In the genomic region with DNA sequence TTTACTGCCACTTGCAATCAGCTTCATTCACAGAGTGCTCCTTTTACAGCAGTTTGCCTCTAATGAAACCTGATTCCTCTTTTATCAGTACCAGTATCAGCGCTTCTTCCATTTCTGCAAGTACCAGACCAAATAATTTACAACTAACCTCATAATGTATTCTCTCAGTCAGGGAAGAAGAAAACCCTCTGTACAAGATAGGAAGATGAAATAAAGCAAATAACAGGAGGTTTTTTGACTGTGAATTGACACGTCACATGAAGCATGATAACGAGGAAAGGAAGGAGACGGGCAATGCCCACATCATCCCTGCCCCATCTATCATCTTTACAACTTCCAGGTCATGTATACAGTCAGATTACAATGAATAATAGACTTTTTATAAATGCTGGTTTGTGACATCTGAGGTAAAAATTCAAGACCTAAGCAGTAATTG, we compare ENCODE assay signal across 2 cellular contexts.
A peak's percentile ranks its signal among the peaks of the same experiment; 100 is the strongest.
TF ChIP-seq lines count a peak whose summit lies in the region.

No MANE protein-coding gene starts in this region.

TF ChIP-seq in HEK293, 187 proteins besides CTCF, POLR2A, EP300 and RAD21 (continues in another document):
- TF ChIP-seq ZNF629 (tag by site-specific recombination; IDR thresholded peaks at IDR 0.05) = peak; percentile 65
- TF ChIP-seq ZNF280C (tag by site-specific recombination; IDR thresholded peaks at IDR 0.05) = no peak
- TF ChIP-seq ZBTB1 (tag by site-specific recombination; IDR thresholded peaks at IDR 0.05) = no peak
- TF ChIP-seq, protein P1, sequence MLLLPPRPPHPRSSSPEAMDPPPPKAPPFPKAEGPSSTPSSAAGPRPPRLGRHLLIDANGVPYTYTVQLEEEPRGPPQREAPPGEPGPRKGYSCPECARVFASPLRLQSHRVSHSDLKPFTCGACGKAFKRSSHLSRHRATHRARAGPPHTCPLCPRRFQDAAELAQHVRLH (tag by site-specific recombination; IDR thresholded peaks at IDR 0.05) = no peak
- no peak for TF ChIP-seq ZNF335 (tag by site-specific recombination; conservative IDR thresholded peaks at IDR 0.05)
- TF ChIP-seq, protein P2, sequence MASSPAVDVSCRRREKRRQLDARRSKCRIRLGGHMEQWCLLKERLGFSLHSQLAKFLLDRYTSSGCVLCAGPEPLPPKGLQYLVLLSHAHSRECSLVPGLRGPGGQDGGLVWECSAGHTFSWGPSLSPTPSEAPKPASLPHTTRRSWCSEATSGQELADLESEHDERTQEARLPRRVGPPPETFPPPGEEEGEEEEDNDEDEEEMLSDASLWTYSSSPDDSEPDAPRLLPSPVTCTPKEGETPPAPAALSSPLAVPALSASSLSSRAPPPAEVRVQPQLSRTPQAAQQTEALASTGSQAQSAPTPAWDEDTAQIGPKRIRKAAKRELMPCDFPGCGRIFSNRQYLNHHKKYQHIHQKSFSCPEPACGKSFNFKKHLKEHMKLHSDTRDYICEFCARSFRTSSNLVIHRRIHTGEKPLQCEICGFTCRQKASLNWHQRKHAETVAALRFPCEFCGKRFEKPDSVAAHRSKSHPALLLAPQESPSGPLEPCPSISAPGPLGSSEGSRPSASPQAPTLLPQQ (tag by site-specific recombination; IDR thresholded peaks at IDR 0.05) = no peak
- peak; percentile 76 for TF ChIP-seq SP7 (tag by site-specific recombination; IDR thresholded peaks at IDR 0.05)
- no peak for TF ChIP-seq ZNF223 (tag by site-specific recombination; IDR thresholded peaks at IDR 0.05)
- TF ChIP-seq ZNF292 (tag by site-specific recombination; IDR thresholded peaks at IDR 0.05; ENCODE audit: borderline replicate concordance, low read depth) = no peak
- no peak for TF ChIP-seq ZNF670 (tag by site-specific recombination; IDR thresholded peaks at IDR 0.05; ENCODE audit: low read depth)
- TF ChIP-seq HOXC10 (CRISPR knock-in tag; IDR thresholded peaks at IDR 0.05) = no peak
- no peak for TF ChIP-seq ZNF416 (tag by site-specific recombination; IDR thresholded peaks at IDR 0.05)
- TF ChIP-seq ZBTB17 (tag by site-specific recombination; IDR thresholded peaks at IDR 0.05) = no peak
- peak; percentile 43; the same call in 1 of the 2 replicates for TF ChIP-seq TCF7L2 (IDR thresholded peaks at IDR 0.05; ENCODE audit: borderline replicate concordance, low read depth, low read length)
- no peak for TF ChIP-seq ZNF704 (tag by site-specific recombination; IDR thresholded peaks at IDR 0.05)
- no peak for TF ChIP-seq ZFHX2 (tag by site-specific recombination; conservative IDR thresholded peaks at IDR 0.05)
- TF ChIP-seq ZNF677 (tag by site-specific recombination; IDR thresholded peaks at IDR 0.05) = no peak
- TF ChIP-seq ZNF266 (tag by site-specific recombination; IDR thresholded peaks at IDR 0.05; ENCODE audit: low read depth) = no peak
- no peak for TF ChIP-seq ZNF610 (tag by site-specific recombination; IDR thresholded peaks at IDR 0.05; ENCODE audit: borderline replicate concordance)
- TF ChIP-seq ZBTB7A (tag by site-specific recombination; IDR thresholded peaks at IDR 0.05; ENCODE audit: low read depth) = no peak
- TF ChIP-seq FEZF1 (tag by site-specific recombination; IDR thresholded peaks at IDR 0.05) = peak; percentile 91
- TF ChIP-seq PRDM1 (tag by site-specific recombination; IDR thresholded peaks at IDR 0.05) = 0 out of 2 replicates have a peak, but pooled peaks have one; percentile 33
- 0 out of 2 replicates have a peak, but pooled peaks have one; percentile 28 for TF ChIP-seq ZNF18 (tag by site-specific recombination; IDR thresholded peaks at IDR 0.05)
- TF ChIP-seq, protein P3, sequence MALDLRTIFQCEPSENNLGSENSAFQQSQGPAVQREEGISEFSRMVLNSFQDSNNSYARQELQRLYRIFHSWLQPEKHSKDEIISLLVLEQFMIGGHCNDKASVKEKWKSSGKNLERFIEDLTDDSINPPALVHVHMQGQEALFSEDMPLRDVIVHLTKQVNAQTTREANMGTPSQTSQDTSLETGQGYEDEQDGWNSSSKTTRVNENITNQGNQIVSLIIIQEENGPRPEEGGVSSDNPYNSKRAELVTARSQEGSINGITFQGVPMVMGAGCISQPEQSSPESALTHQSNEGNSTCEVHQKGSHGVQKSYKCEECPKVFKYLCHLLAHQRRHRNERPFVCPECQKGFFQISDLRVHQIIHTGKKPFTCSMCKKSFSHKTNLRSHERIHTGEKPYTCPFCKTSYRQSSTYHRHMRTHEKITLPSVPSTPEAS (tag by site-specific recombination; IDR thresholded peaks at IDR 0.05) = no peak
- no peak for TF ChIP-seq ZBTB8A (tag by site-specific recombination; IDR thresholded peaks at IDR 0.05)

TF ChIP-seq in K562, 482 proteins besides CTCF, POLR2A, EP300 and RAD21:
- no peak for TF ChIP-seq ZNF184 (CRISPR knock-in tag; IDR thresholded peaks at IDR 0.05)
- TF ChIP-seq, protein P4, sequence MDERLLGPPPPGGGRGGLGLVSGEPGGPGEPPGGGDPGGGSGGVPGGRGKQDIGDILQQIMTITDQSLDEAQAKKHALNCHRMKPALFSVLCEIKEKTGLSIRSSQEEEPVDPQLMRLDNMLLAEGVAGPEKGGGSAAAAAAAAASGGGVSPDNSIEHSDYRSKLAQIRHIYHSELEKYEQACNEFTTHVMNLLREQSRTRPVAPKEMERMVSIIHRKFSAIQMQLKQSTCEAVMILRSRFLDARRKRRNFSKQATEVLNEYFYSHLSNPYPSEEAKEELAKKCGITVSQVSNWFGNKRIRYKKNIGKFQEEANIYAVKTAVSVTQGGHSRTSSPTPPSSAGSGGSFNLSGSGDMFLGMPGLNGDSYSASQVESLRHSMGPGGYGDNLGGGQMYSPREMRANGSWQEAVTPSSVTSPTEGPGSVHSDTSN (CRISPR knock-in tag; IDR thresholded peaks at IDR 0.05; ENCODE audit: low read depth) = no peak
- TF ChIP-seq, protein P4 (tag; conservative IDR thresholded peaks at IDR 0.05; ENCODE audit: low read depth) = peak; percentile 43
